ENCODE assay signal across 21 cellular contexts in genomic region chr4:7325541-7325940, GRCh38.
DNase-seq lines count a peak whose midpoint lies in the region; ATAC-seq and TF ChIP-seq lines count a peak whose summit lies in the region.
"Had no signal": no experiment of that assay in that cellular context is flagged by ENCODE, and none has a peak within 500 bp of the region (broad histone marks: within the 10 kb centered on the region; RNA-seq: fewer than 3 reads in every experiment).

No MANE protein-coding gene starts in this region.

- CTCF ChIA-PET in activated CD4-positive, alpha-beta T cell treated with anti-CD3 and anti-CD28 coated beads, Interleukin-2, amount 10 ng/mL, durations not matched to agents 7 days and 5 days (lab: Charles Lee), result no interaction called here

- H3K4me1 Mint-ChIP-seq in stimulated activated effector memory CD8-positive, alpha-beta T cell treated with anti-CD3 and anti-CD28 coated beads, Interleukin-12 subunit alpha, Interleukin-12 subunit beta, amount 100 ng/mL, for 72 hours, result peaks cover 23% of the 10 kb centered on the region
- no peaks in the 10 kb centered on the region for H3K4me1 Mint-ChIP-seq in T-helper 2 cell treated with Interferon-gamma antibody and Interleukin-4, amounts not matched to agents 5 μg/mL and 100 μg/mL, for 36 hours (ENCODE audit: low read depth)
- no peaks in the 10 kb centered on the region for H3K4me1 Mint-ChIP-seq in activated CD4-positive, alpha-beta T cell treated with anti-CD3 and anti-CD28 coated beads, Interleukin-2, amount 10 ng/mL, durations not matched to agents 7 days and 5 days

- peak overlapping the region; percentile 18 for H3K27ac Mint-ChIP-seq in stimulated activated effector memory CD8-positive, alpha-beta T cell treated with anti-CD3 and anti-CD28 coated beads, Interleukin-12 subunit alpha, Interleukin-12 subunit beta, amount 100 ng/mL, for 72 hours
- H3K27ac Mint-ChIP-seq in T-helper 2 cell treated with Interferon-gamma antibody and Interleukin-4, amounts not matched to agents 5 μg/mL and 100 μg/mL, for 36 hours, result no peak overlapping the region
- H3K27ac Mint-ChIP-seq in activated CD4-positive, alpha-beta T cell treated with anti-CD3 and anti-CD28 coated beads, Interleukin-2, amount 10 ng/mL, durations not matched to agents 7 days and 5 days, result no peak overlapping the region

- intact Hi-C loops in Right ventricle myocardium inferior (cut with DNase I) (no loop called here), left ventricle myocardium inferior (cut with micrococcal nuclease) (no loop called here)

- H3K4me1 ChIP-seq in left ventricle myocardium inferior, result peaks cover 11% of the 10 kb centered on the region

- TF ChIP-seq CTCF in left ventricle myocardium inferior (IDR thresholded peaks at IDR 0.05; ENCODE audit: borderline replicate concordance) (no peak), WERI-Rb-1 (IDR thresholded peaks at IDR 0.05; ENCODE audit: low read depth, low read length) (no peak)

- peaks cover under 1% of the 10 kb centered on the region for H3K9me3 ChIP-seq in left ventricle myocardium inferior (replicated peaks)
- no peaks in the 10 kb centered on the region for H3K9me3 ChIP-seq in WERI-Rb-1 (ENCODE audit: severe bottlenecking)

- H3K36me3 Mint-ChIP-seq in stimulated activated effector memory CD8-positive, alpha-beta T cell treated with anti-CD3 and anti-CD28 coated beads, Interleukin-12 subunit alpha, Interleukin-12 subunit beta, amount 100 ng/mL, for 72 hours, result no peaks in the 10 kb centered on the region
- H3K36me3 Mint-ChIP-seq in T-helper 2 cell treated with Interferon-gamma antibody and Interleukin-4, amounts not matched to agents 5 μg/mL and 100 μg/mL, for 36 hours (ENCODE audit: low read depth), result no peaks in the 10 kb centered on the region
- H3K36me3 Mint-ChIP-seq in activated CD4-positive, alpha-beta T cell treated with anti-CD3 and anti-CD28 coated beads, Interleukin-2, amount 10 ng/mL, durations not matched to agents 7 days and 5 days (ENCODE audit: low read depth), result no peaks in the 10 kb centered on the region
- H3K36me3 Mint-ChIP-seq: IgD-negative memory B cell had no signal

- H3K27me3 Mint-ChIP-seq in T-helper 2 cell treated with Interferon-gamma antibody and Interleukin-4, amounts not matched to agents 5 μg/mL and 100 μg/mL, for 36 hours (ENCODE audit: low read depth), result no peaks in the 10 kb centered on the region
- peaks cover 2% of the 10 kb centered on the region for H3K27me3 Mint-ChIP-seq in activated CD4-positive, alpha-beta T cell treated with anti-CD3 and anti-CD28 coated beads, Interleukin-2, amount 10 ng/mL, durations not matched to agents 7 days and 5 days
- H3K27me3 Mint-ChIP-seq: IgD-negative memory B cell had no signal

- POLR2A ChIA-PET in activated CD4-positive, alpha-beta T cell treated with anti-CD3 and anti-CD28 coated beads, Interleukin-2, amount 10 ng/mL, durations not matched to agents 7 days and 5 days (lab: Charles Lee), result no interaction called here

- H3K36me3 ChIP-seq in left ventricle myocardium inferior, result no peaks in the 10 kb centered on the region
- H3K36me3 ChIP-seq in WERI-Rb-1, result peaks cover 8% of the 10 kb centered on the region

- DNase-seq in Right ventricle myocardium inferior (ENCODE audit: missing footprints) (peak; percentile 56), left ventricle myocardium inferior (no peak), WERI-Rb-1 (no peak)
- DNase-seq in stimulated activated effector memory CD8-positive, alpha-beta T cell treated with anti-CD3 and anti-CD28 coated beads, Interleukin-12 subunit alpha, Interleukin-12 subunit beta, amount 100 ng/mL, for 72 hours (ENCODE audit: low spot score in 2 of 2), result no peak
- no peak for DNase-seq in T-helper 2 cell treated with Interferon-gamma antibody and Interleukin-4, amounts not matched to agents 5 μg/mL and 100 μg/mL, for 36 hours (ENCODE audit: low spot score)
- DNase-seq in activated CD4-positive, alpha-beta T cell treated with anti-CD3 and anti-CD28 coated beads, Interleukin-2, amount 10 ng/mL, durations not matched to agents 7 days and 5 days, result no peak
- DNase-seq: DMS 273 treated with DMSO at 0.1 percent for 48 hours, GM23248, Kasumi-1, NCI-H1105 treated with DMSO at 0.1 percent for 48 hours, NCI-H187 treated with DMSO at 0.1 percent for 48 hours, NCI-H2171, NCI-H446, NCI-H69, RPMI8226 had no signal

- H3K27ac ChIP-seq in left ventricle myocardium inferior (replicated peaks), result no peak overlapping the region
- H3K27ac ChIP-seq in WERI-Rb-1, result peak overlapping the region; percentile 81
- peak overlapping the region; percentile 87 for H3K27ac ChIP-seq in layer of hippocampus (ENCODE audit: low read depth, low read length)
- H3K27ac ChIP-seq: GM23248, HL-60 had no signal

- H3K4me3 ChIP-seq in left ventricle myocardium inferior (no peak overlapping the region), WERI-Rb-1 (ENCODE audit: low read depth, low read length) (no peak overlapping the region)
- H3K4me3 ChIP-seq: GM12878, GM23248 had no signal

- no peak for ATAC-seq in Right ventricle myocardium inferior
- no peak for ATAC-seq in stimulated activated effector memory CD8-positive, alpha-beta T cell treated with anti-CD3 and anti-CD28 coated beads, Interleukin-12 subunit alpha, Interleukin-12 subunit beta, amount 100 ng/mL, for 72 hours
- ATAC-seq in HG02938 (IDR thresholded peaks at IDR 0.05; ENCODE audit: unreplicated experiment), result no peak
- ATAC-seq: GM12878, HCT116 had no signal

- H3K27me3 ChIP-seq in left ventricle myocardium inferior (ENCODE audit: low read depth) (peaks cover 13% of the 10 kb centered on the region), WERI-Rb-1 (ENCODE audit: insufficient read depth, low read depth, severe bottlenecking) (no peaks in the 10 kb centered on the region), layer of hippocampus (ENCODE audit: control insufficient read depth, insufficient read depth, low read length) (no peaks in the 10 kb centered on the region)

- H3K9me3 Mint-ChIP-seq in stimulated activated effector memory CD8-positive, alpha-beta T cell treated with anti-CD3 and anti-CD28 coated beads, Interleukin-12 subunit alpha, Interleukin-12 subunit beta, amount 100 ng/mL, for 72 hours, result peaks cover 4% of the 10 kb centered on the region
- H3K9me3 Mint-ChIP-seq in T-helper 2 cell treated with Interferon-gamma antibody and Interleukin-4, amounts not matched to agents 5 μg/mL and 100 μg/mL, for 36 hours, result no peaks in the 10 kb centered on the region
- H3K9me3 Mint-ChIP-seq in activated CD4-positive, alpha-beta T cell treated with anti-CD3 and anti-CD28 coated beads, Interleukin-2, amount 10 ng/mL, durations not matched to agents 7 days and 5 days, result no peaks in the 10 kb centered on the region

- H3K4me3 Mint-ChIP-seq in stimulated activated effector memory CD8-positive, alpha-beta T cell treated with anti-CD3 and anti-CD28 coated beads, Interleukin-12 subunit alpha, Interleukin-12 subunit beta, amount 100 ng/mL, for 72 hours, result no peak overlapping the region
- H3K4me3 Mint-ChIP-seq in T-helper 2 cell treated with Interferon-gamma antibody and Interleukin-4, amounts not matched to agents 5 μg/mL and 100 μg/mL, for 36 hours, result no peak overlapping the region
- no peak overlapping the region for H3K4me3 Mint-ChIP-seq in activated CD4-positive, alpha-beta T cell treated with anti-CD3 and anti-CD28 coated beads, Interleukin-2, amount 10 ng/mL, durations not matched to agents 7 days and 5 days
- H3K4me3 Mint-ChIP-seq: IgD-negative memory B cell had no signal
